8 cellular contexts compared by ENCODE assay signal in genomic region chr9:70043689-70044449, GRCh38. TPM values are rescaled to one million over a fixed set of nuclear protein-coding genes. Genes with fewer than 3 reads are reported as not detected.
DNase-seq lines count a peak whose midpoint lies in the region; ATAC-seq and TF ChIP-seq lines count a peak whose summit lies in the region.

A gene with protein sequence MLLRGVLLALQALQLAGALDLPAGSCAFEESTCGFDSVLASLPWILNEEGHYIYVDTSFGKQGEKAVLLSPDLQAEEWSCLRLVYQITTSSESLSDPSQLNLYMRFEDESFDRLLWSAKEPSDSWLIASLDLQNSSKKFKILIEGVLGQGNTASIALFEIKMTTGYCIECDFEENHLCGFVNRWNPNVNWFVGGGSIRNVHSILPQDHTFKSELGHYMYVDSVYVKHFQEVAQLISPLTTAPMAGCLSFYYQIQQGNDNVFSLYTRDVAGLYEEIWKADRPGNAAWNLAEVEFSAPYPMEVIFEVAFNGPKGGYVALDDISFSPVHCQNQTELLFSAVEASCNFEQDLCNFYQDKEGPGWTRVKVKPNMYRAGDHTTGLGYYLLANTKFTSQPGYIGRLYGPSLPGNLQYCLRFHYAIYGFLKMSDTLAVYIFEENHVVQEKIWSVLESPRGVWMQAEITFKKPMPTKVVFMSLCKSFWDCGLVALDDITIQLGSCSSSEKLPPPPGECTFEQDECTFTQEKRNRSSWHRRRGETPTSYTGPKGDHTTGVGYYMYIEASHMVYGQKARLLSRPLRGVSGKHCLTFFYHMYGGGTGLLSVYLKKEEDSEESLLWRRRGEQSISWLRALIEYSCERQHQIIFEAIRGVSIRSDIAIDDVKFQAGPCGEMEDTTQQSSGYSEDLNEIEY (plus strand): TSS chr9:70043848. CDS start chr9:70044198, 350 bp downstream.

- CTCF ChIA-PET in CD8-positive, alpha-beta T cell (lab: Charles Lee): interaction anchor here (1.0 to 1.2 kb wide), 2 partner anchors 12 to 13 kb away, joined by 3 to 4 read pairs; no protein-coding TSS in a partner anchor
- CTCF ChIA-PET in T-cell (lab: Charles Lee): interaction anchor here in 1 of 2 donors (0.7 kb wide), 1 partner anchor 206 kb away, joined by 4 read pairs; no protein-coding TSS in a partner anchor

- no peaks in the 10 kb centered on the region for H3K36me3 ChIP-seq in CD8-positive, alpha-beta T cell (ENCODE audit: insufficient read depth, low read length)
- H3K36me3 ChIP-seq in neural progenitor cell: no peaks in the 10 kb centered on the region

- ATAC-seq in CD8-positive, alpha-beta T cell: no peak
- ATAC-seq in T-cell (replicated peaks in 1 of 4): peak in 1 of 4 experiments; percentile 12
- peak; percentile 40 for ATAC-seq in foreskin keratinocyte
- ATAC-seq in HG02623 (IDR thresholded peaks at IDR 0.05; ENCODE audit: unreplicated experiment): no peak
- no peak for ATAC-seq in GM18870 (IDR thresholded peaks at IDR 0.05; ENCODE audit: unreplicated experiment)

- H3K27ac Mint-ChIP-seq in CD8-positive, alpha-beta T cell: no peak within 1 kb of the TSS
- H3K27ac Mint-ChIP-seq in T-cell: no peak within 1 kb of the TSS
- peak within 1 kb of the TSS; percentile 27 for H3K27ac Mint-ChIP-seq in neural progenitor cell

- DNase-seq in CD8-positive, alpha-beta T cell: no peak
- DNase-seq in T-cell (no peak), foreskin keratinocyte (peak in 1 of 2 donors; percentile 40), neural progenitor cell (ENCODE audit: low spot score) (peak; percentile 78), GM19240 (ENCODE audit: insufficient read length, low spot score) (no peak)
- no peak for DNase-seq in activated CD4-positive, alpha-beta T cell treated with anti-CD3 and anti-CD28 coated beads, Interleukin-2, amount 50 U/mL, for 1 hour

- TF ChIP-seq CTCF in CD8-positive, alpha-beta T cell (IDR thresholded peaks at IDR 0.05): no peak
- TF ChIP-seq CTCF in foreskin keratinocyte (conservative IDR thresholded peaks at IDR 0.05): no peak
- TF ChIP-seq CTCF in neural progenitor cell (IDR thresholded peaks at IDR 0.05): no peak

- H3K27me3 ChIP-seq in CD8-positive, alpha-beta T cell (ENCODE audit: insufficient read depth, low read length): peaks cover 4% of the 10 kb centered on the region
- H3K27me3 ChIP-seq in foreskin keratinocyte (no peaks in the 10 kb centered on the region), neural progenitor cell (peaks cover 6% of the 10 kb centered on the region)

- peaks cover 40% of the 10 kb centered on the region for H3K27me3 Mint-ChIP-seq in CD8-positive, alpha-beta T cell (ENCODE audit: low read depth)
- peaks cover 59 to 60% of the 10 kb centered on the region in 2 donors for H3K27me3 Mint-ChIP-seq in T-cell
- H3K27me3 Mint-ChIP-seq in neural progenitor cell (ENCODE audit: insufficient read depth, low read depth): peaks cover 16% of the 10 kb centered on the region

- H3K36me3 Mint-ChIP-seq in CD8-positive, alpha-beta T cell: no peaks in the 10 kb centered on the region
- no peaks in the 10 kb centered on the region for H3K36me3 Mint-ChIP-seq in T-cell
- no peaks in the 10 kb centered on the region for H3K36me3 Mint-ChIP-seq in neural progenitor cell

- POLR2A ChIA-PET in CD8-positive, alpha-beta T cell (lab: Charles Lee): no interaction called here
- POLR2A ChIA-PET in T-cell (lab: Charles Lee): no interaction called here

- peak within 1 kb of the TSS; percentile 47 for H3K4me3 Mint-ChIP-seq in CD8-positive, alpha-beta T cell
- H3K4me3 Mint-ChIP-seq in T-cell: peak within 1 kb of the TSS; percentile 47 to 72 (median 62)
- peak within 1 kb of the TSS; percentile 84 for H3K4me3 Mint-ChIP-seq in neural progenitor cell

- intact Hi-C loops in CD8-positive, alpha-beta T cell (cut with DNase I, micrococcal nuclease): no loop called here

- H3K9ac ChIP-seq in neural progenitor cell: peak within 1 kb of the TSS; percentile 47

- no peak within 1 kb of the TSS for H3K27ac ChIP-seq in CD8-positive, alpha-beta T cell (ENCODE audit: low read depth, low read length)
- H3K27ac ChIP-seq in foreskin keratinocyte: peak within 1 kb of the TSS; percentile 49
- H3K27ac ChIP-seq in neural progenitor cell: peak within 1 kb of the TSS; percentile 93

- no peaks in the 10 kb centered on the region for H4K20me1 ChIP-seq in neural progenitor cell (ENCODE audit: low read depth)

- H3K9me3 Mint-ChIP-seq in CD8-positive, alpha-beta T cell: no peaks in the 10 kb centered on the region
- H3K9me3 Mint-ChIP-seq in T-cell (no peaks in the 10 kb centered on the region), neural progenitor cell (no peaks in the 10 kb centered on the region)

- peaks cover 16% of the 10 kb centered on the region for H3F3A ChIP-seq in neural progenitor cell (ENCODE audit: low read depth)

- H3K4me1 ChIP-seq in CD8-positive, alpha-beta T cell (ENCODE audit: insufficient read depth, low read length): peaks cover 5% of the 10 kb centered on the region
- H3K4me1 ChIP-seq in foreskin keratinocyte (peaks cover 36% of the 10 kb centered on the region), neural progenitor cell (peaks cover 22% of the 10 kb centered on the region)

- H3K4me2 ChIP-seq in neural progenitor cell: peak within 1 kb of the TSS; percentile 94

- H2AFZ ChIP-seq in neural progenitor cell (replicated peaks): peak within 1 kb of the TSS; percentile 90

- H3K79me2 ChIP-seq in neural progenitor cell (ENCODE audit: low read depth): no peaks in the 10 kb centered on the region

- no peaks in the 10 kb centered on the region for H3K9me3 ChIP-seq in CD8-positive, alpha-beta T cell (ENCODE audit: low read length)
- H3K9me3 ChIP-seq in neural progenitor cell (ENCODE audit: low read depth): no peaks in the 10 kb centered on the region

- H3K4me1 Mint-ChIP-seq in CD8-positive, alpha-beta T cell (ENCODE audit: low read depth): peaks cover 13% of the 10 kb centered on the region
- H3K4me1 Mint-ChIP-seq in T-cell (peaks cover 6 to 11% (median 8%) of the 10 kb centered on the region in 3 donors), neural progenitor cell (peaks cover 27% of the 10 kb centered on the region)

- no peak within 1 kb of the TSS for H3K4me3 ChIP-seq in CD8-positive, alpha-beta T cell (ENCODE audit: low read depth, low read length)
- H3K4me3 ChIP-seq in neural progenitor cell: peak within 1 kb of the TSS; percentile 59

RNA-seq across cellular contexts. Expression of the gene that starts here (rescaled TPM):
- not detected for total RNA-seq in CD8-positive, alpha-beta T cell
- under 1 TPM in 3 of 5 donors, not detected in 2; 0.09 to 0.19 (median 0.12) TPM for total RNA-seq in T-cell
- 9.4 and 22.7 TPM in 2 replicates for total RNA-seq in foreskin keratinocyte
- polyA plus RNA-seq in foreskin keratinocyte: 3.7 and 7.0 TPM in 2 replicates
- total RNA-seq in neural progenitor cell (ENCODE audit: low replicate concordance): 20.9 and 28.7 TPM in 2 replicates
